ENCODE assay signal across 11 cellular contexts in the genomic region with DNA sequence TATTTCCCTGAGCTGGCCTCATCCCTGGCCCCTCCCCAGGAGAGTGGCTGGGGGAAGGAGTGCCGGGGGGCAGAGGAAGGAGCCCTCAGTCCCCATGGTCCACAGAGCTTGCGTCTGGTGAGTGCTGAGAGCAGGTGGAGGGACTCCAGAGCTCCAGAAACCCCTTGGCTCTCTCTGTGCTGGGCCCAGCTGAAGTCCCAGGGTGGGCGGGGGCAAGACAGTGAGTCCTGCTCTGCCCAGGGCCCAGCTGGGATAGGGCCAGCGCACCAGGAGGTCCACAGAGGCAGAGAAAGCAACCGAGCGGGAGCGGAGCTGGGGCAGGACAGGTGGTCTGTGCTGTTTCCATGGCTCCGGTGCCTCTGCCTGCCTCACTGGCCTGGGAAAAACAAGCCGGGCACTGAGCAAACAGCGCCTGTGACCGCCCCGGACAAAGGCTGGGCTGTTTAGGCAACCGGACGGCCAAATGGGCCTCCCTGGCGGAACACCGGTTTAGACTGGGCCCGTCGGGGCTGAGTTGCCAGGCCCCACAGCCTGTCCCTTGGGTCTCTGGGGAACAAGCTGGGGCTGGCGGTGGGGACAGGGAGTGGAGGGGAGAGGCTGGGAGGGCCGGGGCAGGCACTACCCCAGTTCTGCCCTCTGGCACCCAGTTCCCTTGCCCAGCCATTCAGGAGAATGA. TPM values are rescaled to one million over a fixed set of nuclear protein-coding genes. Genes with fewer than 3 reads are reported as not detected.
DNase-seq lines count a peak whose midpoint lies in the region; ATAC-seq and TF ChIP-seq lines count a peak whose summit lies in the region.
"Had no signal": no experiment of that assay in that cellular context is flagged by ENCODE, and none has a peak within 500 bp of the region (broad histone marks: within the 10 kb centered on the region; RNA-seq: fewer than 3 reads in every experiment).

No MANE protein-coding gene starts in this region.

- no peaks in the 10 kb centered on the region for H3K36me3 ChIP-seq in sigmoid colon
- H3K36me3 ChIP-seq in brain microvascular endothelial cell (replicated peaks): no peaks in the 10 kb centered on the region

- intact Hi-C loops in sigmoid colon (cut with DNase I): loop anchor here (5.0 kb wide), 1 partner anchor 81 kb away; no protein-coding TSS in a partner anchor

- H3K27me3 ChIP-seq in sigmoid colon (no peaks in the 10 kb centered on the region), brain microvascular endothelial cell (replicated peaks) (no peaks in the 10 kb centered on the region)

- TF ChIP-seq CTCF in HFFc6 (IDR thresholded peaks at IDR 0.05) (no peak), sigmoid colon (IDR thresholded peaks at IDR 0.05) (no peak), brain microvascular endothelial cell (IDR thresholded peaks at IDR 0.05; ENCODE audit: low read depth, low read length, missing control alignments) (no peak)

- in situ Hi-C loops in brain microvascular endothelial cell (cut with HindIII; ENCODE audit: low pct_ligation_motif_present, low sequenced_read_pairs): no loop called here

- H3K9me3 Mint-ChIP-seq in HFFc6: peaks cover 8% of the 10 kb centered on the region
- H3K9me3 Mint-ChIP-seq in T-helper 2 cell treated with Interferon-gamma antibody and Interleukin-4, amounts not matched to agents 5 μg/mL and 100 μg/mL, for 36 hours: no peaks in the 10 kb centered on the region

- H3K4me3 ChIP-seq in sigmoid colon (no peak overlapping the region), brain microvascular endothelial cell (ENCODE audit: low read depth, low read length) (no peak overlapping the region)

- no peaks in the 10 kb centered on the region; the same call in 1 of the 2 replicates for H3K27me3 Mint-ChIP-seq in HFFc6 (ENCODE audit: insufficient read depth)
- no peaks in the 10 kb centered on the region for H3K27me3 Mint-ChIP-seq in T-helper 2 cell treated with Interferon-gamma antibody and Interleukin-4, amounts not matched to agents 5 μg/mL and 100 μg/mL, for 36 hours (ENCODE audit: low read depth)

- WGBS in sigmoid colon, 2 donors: 94% methylated on average over 20 of the region's 20 CpGs

- peaks cover 75% of the 10 kb centered on the region for H3K4me1 Mint-ChIP-seq in HFFc6 (ENCODE audit: low read depth)
- H3K4me1 Mint-ChIP-seq in T-helper 2 cell treated with Interferon-gamma antibody and Interleukin-4, amounts not matched to agents 5 μg/mL and 100 μg/mL, for 36 hours (ENCODE audit: low read depth): peaks cover 5% of the 10 kb centered on the region

- no peak overlapping the region for H3K4me3 Mint-ChIP-seq in HFFc6
- H3K4me3 Mint-ChIP-seq in T-helper 2 cell treated with Interferon-gamma antibody and Interleukin-4, amounts not matched to agents 5 μg/mL and 100 μg/mL, for 36 hours: no peak overlapping the region
- H3K4me3 Mint-ChIP-seq: activated CD4-positive, alpha-beta memory T cell treated with anti-CD3 and anti-CD28 coated beads, Interleukin-2, amount 10 ng/mL, durations not matched to agents 7 days and 5 days had no signal

- no peak for ATAC-seq in HG02938 (IDR thresholded peaks at IDR 0.05; ENCODE audit: unreplicated experiment)
- ATAC-seq: esophagus mucosa had no signal

- H3K9me3 ChIP-seq in sigmoid colon: no peaks in the 10 kb centered on the region

- TF ChIP-seq POLR2A in sigmoid colon (IDR thresholded peaks at IDR 0.05): no peak

- H3K36me3 Mint-ChIP-seq in HFFc6 (ENCODE audit: low read depth): peaks cover 4% of the 10 kb centered on the region
- H3K36me3 Mint-ChIP-seq in T-helper 2 cell treated with Interferon-gamma antibody and Interleukin-4, amounts not matched to agents 5 μg/mL and 100 μg/mL, for 36 hours (ENCODE audit: low read depth): no peaks in the 10 kb centered on the region

- TF ChIP-seq EP300 in sigmoid colon (IDR thresholded peaks at IDR 0.05): no peak

- H3K27ac Mint-ChIP-seq in HFFc6: peak overlapping the region; percentile 60; the same call in 1 of the 2 replicates
- no peak overlapping the region for H3K27ac Mint-ChIP-seq in T-helper 2 cell treated with Interferon-gamma antibody and Interleukin-4, amounts not matched to agents 5 μg/mL and 100 μg/mL, for 36 hours
- H3K27ac Mint-ChIP-seq: activated CD4-positive, alpha-beta memory T cell treated with anti-CD3 and anti-CD28 coated beads, Interleukin-2, amount 10 ng/mL, durations not matched to agents 7 days and 5 days had no signal

- peak overlapping the region; percentile 94 for H3K27ac ChIP-seq in cingulate gyrus (ENCODE audit: low read depth, low read length)
- peak overlapping the region; percentile 87 to 99 (median 96) for H3K27ac ChIP-seq in sigmoid colon
- no peak overlapping the region for H3K27ac ChIP-seq in brain microvascular endothelial cell

- H3K4me1 ChIP-seq in sigmoid colon: peaks cover 0 to 55% (median 46%) of the 10 kb centered on the region in 4 donors

- no peak for DNase-seq in HFFc6
- peak; percentile 57 for DNase-seq in left kidney (ENCODE audit: low read depth, low spot score)
- DNase-seq in sigmoid colon: peak; percentile 73
- DNase-seq in NCI-H2196 (lab: John Stamatoyannopoulos, UW; ENCODE audit: unreplicated experiment): no peak
- DNase-seq in T-helper 2 cell treated with Interferon-gamma antibody and Interleukin-4, amounts not matched to agents 5 μg/mL and 100 μg/mL, for 36 hours (ENCODE audit: low spot score): no peak
- no peak for DNase-seq in brain microvascular endothelial cell
- DNase-seq: activated CD4-positive, alpha-beta memory T cell treated with anti-CD3 and anti-CD28 coated beads, Interleukin-2, amount 10 ng/mL, durations not matched to agents 7 days and 5 days had no signal

RNA-seq across cellular contexts. Expression of a gene that starts 34.1 kb away (rescaled TPM):
- under 1 TPM in 5 of 6 experiments, not detected in 1; 0.07 to 0.14 (median 0.09) TPM for total RNA-seq in HFFc6 (2021; fragmentation: NEBNext Ultra II Directional; extraction: Animal tissue kit (Norgen Biotek cat#: 25700))
- not detected for total RNA-seq in sigmoid colon
- not detected for polyA plus RNA-seq in sigmoid colon
- total RNA-seq: activated CD4-positive, alpha-beta memory T cell treated with anti-CD3 and anti-CD28 coated beads, Interleukin-2, amount 10 ng/mL, durations not matched to agents 7 days and 5 days had no signal
- polyA plus RNA-seq: BJ had no signal

Comparison
In these comparisons a context has a peak if more than half of its experiments do, and no peak if none do; other contexts are left out.
1. DNase-seq: peak in left kidney (single experiment) and sigmoid colon (single experiment); none in HFFc6 (single experiment), NCI-H2196 (single experiment), T-helper 2 cell treated with Interferon-gamma antibody and Interleukin-4, amounts not matched to agents 5 μg/mL and 100 μg/mL, for 36 hours (single experiment) and brain microvascular endothelial cell (single experiment).